8 cellular contexts compared by ENCODE assay signal in the genomic region with DNA sequence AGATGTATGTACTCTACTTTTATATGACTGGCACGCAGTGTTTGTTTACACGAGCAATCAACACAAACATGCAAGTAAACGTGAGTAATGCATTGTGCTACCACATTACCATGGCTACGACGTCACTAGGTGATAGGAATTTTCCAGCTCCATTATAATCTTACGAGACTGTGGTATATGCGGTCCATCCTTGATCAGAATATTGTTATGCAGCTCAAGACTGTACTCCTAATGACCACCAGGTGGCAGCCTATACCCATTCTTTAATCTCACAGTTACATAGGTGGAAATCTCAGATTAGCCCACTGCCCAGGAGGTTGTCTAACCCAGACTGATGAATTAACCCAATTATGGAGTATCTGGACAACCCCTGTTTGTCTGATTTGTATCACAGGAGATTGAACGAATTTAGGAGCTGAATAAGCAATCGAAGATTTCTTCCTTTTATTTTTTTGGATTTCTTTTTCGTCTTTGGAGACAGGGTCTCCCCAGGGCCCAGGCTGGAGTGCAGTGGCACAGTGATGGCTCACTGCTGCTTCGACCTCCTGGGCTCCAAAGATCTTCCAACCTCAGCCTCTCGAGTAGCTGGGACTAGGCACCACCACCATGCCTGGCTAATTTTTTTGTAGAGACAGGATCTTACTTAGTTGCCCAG. TPM values are rescaled to one million over a fixed set of nuclear protein-coding genes. Genes with fewer than 3 reads are reported as not detected.
A peak's percentile ranks its signal among the peaks of the same experiment; 100 is the strongest.
DNase-seq lines count a peak whose midpoint lies in the region; ATAC-seq, FAIRE-seq and TF ChIP-seq lines count a peak whose summit lies in the region.

No MANE protein-coding gene starts in this region.

- DNase-seq in A673 (ENCODE audit: low spot score) (peak; percentile 76), GM18507 (ENCODE audit: extremely low spot score, insufficient read length, low read depth) (peak; percentile 49), NCI-H2196 treated with DMSO at 0.1 percent for 48 hours (lab: John Stamatoyannopoulos, UW; ENCODE audit: unreplicated experiment) (peak; percentile 57), cerebellum (ENCODE audit: low spot score) (peak; percentile 60), kidney tubule cell (ENCODE audit: low spot score) (peak; percentile 68)
- DNase-seq in stimulated activated CD8-positive, alpha-beta memory T cell treated with anti-CD3 and anti-CD28 coated beads, Interleukin-4, amount 100 ng/mL, for 4 hours (ENCODE audit: low read depth in 2 of 2, low spot score in 1 of 2): peak; percentile 21 to 26

- ATAC-seq in HG03135 (IDR thresholded peaks at IDR 0.05; ENCODE audit: unreplicated experiment): peak; percentile 51

- intact Hi-C loops in A673 (cut with micrococcal nuclease; ENCODE audit: unreplicated experiment): loop anchor here (1.0 to 10.0 kb wide), 4 partner anchors 75 to 621 kb away; no protein-coding TSS in a partner anchor

- H3K27ac ChIP-seq in A673 (ENCODE audit: low read depth, low read length, poor library complexity, severe bottlenecking) (no peak overlapping the region), VCaP (no peak overlapping the region)

- CTCF ChIA-PET in A673 (lab: Charles Lee): interaction anchor here (0.6 to 2.4 kb wide), 6 partner anchors 8 to 149 kb away, joined by 4 to 55 read pairs (median 6); no protein-coding TSS in a partner anchor

- H3K27me3 ChIP-seq in A673 (replicated peaks; ENCODE audit: insufficient read depth, low read depth, low read length, poor library complexity): no peaks in the 10 kb centered on the region

- BruUV-seq in A673 (replicated peaks; lab: Mats Ljungman, UMichigan): no TSS peak

- POLR2A ChIA-PET in A673 (lab: Charles Lee; ENCODE audit: low non-redundant PET): no interaction called here

- no peaks in the 10 kb centered on the region for H3K4me1 ChIP-seq in A673 (ENCODE audit: insufficient read depth, low read length, poor library complexity, severe bottlenecking)

- no peak overlapping the region for H3K4me3 ChIP-seq in A673 (ENCODE audit: low read depth, low read length, poor library complexity, severe bottlenecking)

- no peaks in the 10 kb centered on the region for H3K36me3 ChIP-seq in A673 (ENCODE audit: insufficient read depth, low read length, poor library complexity, severe bottlenecking)

- FAIRE-seq in GM18507 (lab: Jason Lieb, UNC): peak; percentile 91

- peak; percentile 82 for TF ChIP-seq CTCF in A673 (conservative IDR thresholded peaks at IDR 0.05; ENCODE audit: low read depth, low read length)
- peak; percentile 91 for TF ChIP-seq CTCF in VCaP (conservative IDR thresholded peaks at IDR 0.05)

- H3K9me3 ChIP-seq in A673 (ENCODE audit: low read depth, low read length, poor library complexity, severe bottlenecking): no peaks in the 10 kb centered on the region

RNA-seq across cellular contexts. Expression of a gene that starts 8.7 kb away (rescaled TPM):
- total RNA-seq in A673 (2021): not detected in 2 replicates
- total RNA-seq in cerebellum: not detected

RNA-seq across cellular contexts. Expression of a gene that starts 26.5 kb away (rescaled TPM):
- not detected in 2 replicates for total RNA-seq in A673 (2021)
- 9.9 TPM for total RNA-seq in cerebellum

Comparison
In these comparisons a context has a peak if more than half of its experiments do, and no peak if none do; other contexts are left out.
1. DNase-seq: peak in every context shown above with its lines; median percentile 76 in A673; 68 in kidney tubule cell; 60 in cerebellum; 57 in NCI-H2196 treated with DMSO at 0.1 percent for 48 hours; 49 in GM18507; 24 in stimulated activated CD8-positive, alpha-beta memory T cell treated with anti-CD3 and anti-CD28 coated beads, Interleukin-4, amount 100 ng/mL, for 4 hours.
2. RNA of a gene that starts 26.5 kb away (total RNA-seq): 9.9 TPM in cerebellum (single experiment); not detected in A673; every median in the first group is over 10 times any median in the second.